In genomic region chr1:56963667-56964066, GRCh38 we compare ENCODE assay signal across 26 cellular contexts. TPM values are rescaled to one million over a fixed set of nuclear protein-coding genes. Genes with fewer than 3 reads are reported as not detected.
"Had no signal": no experiment of that assay in that cellular context is flagged by ENCODE, and none has a peak within 500 bp of the region (broad histone marks: within the 10 kb centered on the region; RNA-seq: fewer than 3 reads in every experiment).

No MANE protein-coding gene starts in this region.

- H3K36me3 Mint-ChIP-seq: activated naive CD4-positive, alpha-beta T cell treated with anti-CD3 and anti-CD28 coated beads, Interleukin-2, amount 50 U/mL, for 72 hours; brain; naive thymus-derived CD8-positive, alpha-beta T cell had no signal

- H3K27ac ChIP-seq: epithelial cell of prostate, left lung, neutrophil, skin epidermis, tibial nerve, vagina had no signal

- H3K9me3 ChIP-seq: left lung, neutrophil, vagina had no signal

- H3K4me3 Mint-ChIP-seq: activated CD4-positive, alpha-beta T cell treated with anti-CD3 and anti-CD28 coated beads, Interleukin-2, amount 10 ng/mL, durations not matched to agents 24 days and 14 days; activated T-cell treated with anti-CD3 and anti-CD28 coated beads, Interleukin-2, amount 50 U/mL, for 72 hours; brain; effector memory CD8-positive, alpha-beta T cell; naive thymus-derived CD8-positive, alpha-beta T cell had no signal

- H3K4me3 ChIP-seq: left lung, skin epidermis, tibial nerve, vagina had no signal

- H3K36me3 ChIP-seq: left lung, neutrophil, tibial nerve, vagina had no signal

- DNase-seq: activated CD4-positive, alpha-beta T cell treated with anti-CD3 and anti-CD28 coated beads, Interleukin-2, amount 10 ng/mL, durations not matched to agents 24 days and 14 days; activated CD4-positive, CD25-positive, alpha-beta regulatory T cell; activated CD8-positive, alpha-beta memory T cell treated with anti-CD3 and anti-CD28 coated beads, Interleukin-2, amount 50 U/mL, for 48 hours; activated gamma-delta T cell; activated T-cell treated with anti-CD3 and anti-CD28 coated beads, Interleukin-2, amount 50 U/mL, for 72 hours; amygdala; cerebellar nuclear complex; dermis blood vessel endothelial cell; effector memory CD8-positive, alpha-beta T cell; hippocampal formation; left lung; mesenchymal stem cell; naive thymus-derived CD8-positive, alpha-beta T cell; stimulated activated CD4-positive, alpha-beta T cell treated with anti-CD3 and anti-CD28 coated beads, Interleukin-15, amount 100 ng/mL, for 24 hours; stimulated activated CD4-positive, alpha-beta T cell treated with anti-CD3 and anti-CD28 coated beads, Interleukin-4, amount 100 ng/mL, for 1 hour; stimulated activated naive CD4-positive, alpha-beta T cell; substantia nigra had no signal

- H3K27me3 ChIP-seq: left lung, neutrophil, tibial nerve, vagina had no signal

- H3K27me3 Mint-ChIP-seq: activated CD4-positive, alpha-beta T cell treated with anti-CD3 and anti-CD28 coated beads, Interleukin-2, amount 10 ng/mL, durations not matched to agents 24 days and 14 days; brain had no signal

- H3K4me1 Mint-ChIP-seq: activated CD4-positive, alpha-beta T cell treated with anti-CD3 and anti-CD28 coated beads, Interleukin-2, amount 10 ng/mL, durations not matched to agents 24 days and 14 days; naive thymus-derived CD8-positive, alpha-beta T cell had no signal

- H3K4me1 ChIP-seq: left lung, tibial nerve, vagina had no signal

- H3K27ac Mint-ChIP-seq: activated CD4-positive, alpha-beta T cell treated with anti-CD3 and anti-CD28 coated beads, Interleukin-2, amount 10 ng/mL, durations not matched to agents 24 days and 14 days; activated T-cell treated with anti-CD3 and anti-CD28 coated beads, Interleukin-2, amount 50 U/mL, for 72 hours; effector memory CD8-positive, alpha-beta T cell; naive thymus-derived CD8-positive, alpha-beta T cell had no signal

- H3K9me3 Mint-ChIP-seq: activated CD4-positive, alpha-beta T cell treated with anti-CD3 and anti-CD28 coated beads, Interleukin-2, amount 10 ng/mL, durations not matched to agents 24 days and 14 days; activated T-cell treated with anti-CD3 and anti-CD28 coated beads, Interleukin-2, amount 50 U/mL, for 72 hours; brain; effector memory CD8-positive, alpha-beta T cell had no signal

- FAIRE-seq: keratinocyte had no signal

RNA-seq across cellular contexts. Expression of gene C8B, which starts 2.1 kb away (rescaled TPM):
- total RNA-seq: activated CD4-positive, alpha-beta T cell treated with anti-CD3 and anti-CD28 coated beads, Interleukin-2, amount 10 ng/mL, durations not matched to agents 24 days and 14 days; activated naive CD4-positive, alpha-beta T cell treated with anti-CD3 and anti-CD28 coated beads, Interleukin-2, amount 50 U/mL, for 72 hours; activated T-cell treated with anti-CD3 and anti-CD28 coated beads, Interleukin-2, amount 50 U/mL, for 72 hours; dermis blood vessel endothelial cell; naive thymus-derived CD8-positive, alpha-beta T cell; T-helper 2 cell treated with Interferon-gamma antibody and Interleukin-4, amounts not matched to agents 100 ng/mL and 5 ng/mL, for 36 hours; tibial nerve; vagina had no signal
